In genomic region chr1:10045480-10046355, GRCh38 we compare ENCODE assay signal across 1 cellular context.
TF ChIP-seq lines count a peak whose summit lies in the region.

No MANE protein-coding gene starts in this region.

TF ChIP-seq in HepG2, 621 proteins besides CTCF, POLR2A, EP300 and RAD21 (continued from another document):
- TF ChIP-seq ARID4A (CRISPR knock-in tag; IDR thresholded peaks at IDR 0.05; ENCODE audit: borderline replicate concordance) = peak; percentile 13; the same call in 1 of the 2 replicates
- TF ChIP-seq FOXK2 (IDR thresholded peaks at IDR 0.05) = no peak
- TF ChIP-seq GPN1 (CRISPR knock-in tag; IDR thresholded peaks at IDR 0.05; ENCODE audit: borderline replicate concordance) = no peak
- TF ChIP-seq ZFP82 (CRISPR knock-in tag; IDR thresholded peaks at IDR 0.05; ENCODE audit: borderline replicate concordance) = no peak
